Comparison of ENCODE assay signal across 29 cellular contexts in the genomic region with DNA sequence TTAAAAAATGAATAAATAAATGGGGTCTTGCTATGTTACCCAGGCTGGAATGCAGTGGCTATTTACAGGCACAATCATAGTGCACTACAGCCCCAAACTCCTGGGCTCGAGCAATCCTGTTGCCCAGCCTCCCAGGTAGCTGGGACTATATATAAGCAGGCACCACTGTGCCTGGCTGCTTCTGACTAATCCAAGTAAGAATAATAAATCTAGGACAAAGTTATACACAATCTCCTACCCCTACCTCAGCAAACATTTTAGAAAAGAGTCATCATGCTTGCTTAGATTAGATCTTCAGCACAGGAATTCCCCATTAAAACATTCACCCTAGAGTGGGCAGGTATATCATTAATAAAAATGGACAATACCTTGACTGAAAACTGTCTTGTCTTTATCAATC.
DNase-seq lines count a peak whose midpoint lies in the region; ATAC-seq and TF ChIP-seq lines count a peak whose summit lies in the region.
"Had no signal": no experiment of that assay in that cellular context is flagged by ENCODE, and none has a peak within 500 bp of the region (broad histone marks: within the 10 kb centered on the region; RNA-seq: fewer than 3 reads in every experiment).

No MANE protein-coding gene starts in this region.

- H3K18ac ChIP-seq in trophoblast cell (ENCODE audit: low read length) = no peak overlapping the region

- H3K4me2 ChIP-seq in trophoblast cell (ENCODE audit: low read length) (no peak overlapping the region), MM.1S (ENCODE audit: low read depth, low read length) (no peak overlapping the region)
- H3K4me2 ChIP-seq: BLaER1 had no signal

- H3K4me1 ChIP-seq in Panc1 (ENCODE audit: control insufficient read depth, insufficient read depth, low read length) = no peaks in the 10 kb centered on the region; the same call in 1 of the 2 replicates
- H3K4me1 ChIP-seq in trophoblast cell (ENCODE audit: control insufficient read depth in 1 of 2, insufficient read depth in 2 of 2, low read length in 2 of 2) = no peaks in the 10 kb centered on the region
- no peaks in the 10 kb centered on the region for H3K4me1 ChIP-seq in MM.1S (ENCODE audit: low read length)
- H3K4me1 ChIP-seq: BLaER1, thyroid gland had no signal

- H3K9ac ChIP-seq in trophoblast cell (ENCODE audit: low read length) = no peak overlapping the region
- no peak overlapping the region for H3K9ac ChIP-seq in MM.1S (ENCODE audit: low read length)
- H3K9ac ChIP-seq: BLaER1 had no signal

- H3K27ac ChIP-seq in Panc1 (ENCODE audit: low read length) = no peak overlapping the region
- H3K27ac ChIP-seq in trophoblast cell (ENCODE audit: low read depth, low read length) = no peak overlapping the region
- H3K27ac ChIP-seq in MM.1S (ENCODE audit: low read length) = no peak overlapping the region
- H3K27ac ChIP-seq: adrenal gland, BLaER1, brain microvascular endothelial cell, neutrophil, thyroid gland had no signal

- no peak overlapping the region for H3K27ac Mint-ChIP-seq in activated CD4-positive, alpha-beta T cell treated with anti-CD3 and anti-CD28 coated beads for 36 hours
- H3K27ac Mint-ChIP-seq: activated CD8-positive, alpha-beta T cell treated with anti-CD3 and anti-CD28 coated beads for 36 hours; activated naive CD4-positive, alpha-beta T cell treated with anti-CD3 and anti-CD28 coated beads for 36 hours; activated T-helper 1 cell treated with anti-CD3 and anti-CD28 coated beads, Interleukin-12 subunit alpha, Interleukin-12 subunit beta, Interleukin-2, Interleukin-4 antibody, amounts not matched to agents 30 ng/mL and 10 ng/mL and 1 ng/mL, durations not matched to agents 14 hours and 24 hours and 36 hours; stimulated activated naive CD8-positive, alpha-beta T cell treated with anti-CD3 and anti-CD28 coated beads, Interleukin-15, amount 100 ng/mL, for 72 hours had no signal

- no peaks in the 10 kb centered on the region for H3K79me1 ChIP-seq in trophoblast cell (ENCODE audit: low read length)

- no peak overlapping the region for H2AK5ac ChIP-seq in trophoblast cell (ENCODE audit: low read length)

- no peaks in the 10 kb centered on the region for H3K9me3 Mint-ChIP-seq in activated CD4-positive, alpha-beta T cell treated with anti-CD3 and anti-CD28 coated beads for 36 hours (ENCODE audit: low read depth)
- H3K9me3 Mint-ChIP-seq: activated CD8-positive, alpha-beta T cell treated with anti-CD3 and anti-CD28 coated beads for 36 hours; activated naive CD4-positive, alpha-beta T cell treated with anti-CD3 and anti-CD28 coated beads for 36 hours; activated T-helper 1 cell treated with anti-CD3 and anti-CD28 coated beads, Interleukin-12 subunit alpha, Interleukin-12 subunit beta, Interleukin-2, Interleukin-4 antibody, amounts not matched to agents 30 ng/mL and 10 ng/mL and 1 ng/mL, durations not matched to agents 14 hours and 24 hours and 36 hours; stimulated activated naive CD8-positive, alpha-beta T cell treated with anti-CD3 and anti-CD28 coated beads, Interleukin-15, amount 100 ng/mL, for 72 hours had no signal

- BruUV-seq in Panc1 (replicated peaks; lab: Mats Ljungman, UMichigan) = no TSS peak

- in situ Hi-C loops in Panc1 (cut with HindIII; ENCODE audit: low pct_unique_long_range_greater_than_20kb, low sequenced_read_pairs) = no loop called here

- H4K8ac ChIP-seq in trophoblast cell (ENCODE audit: low read depth, low read length) = no peak overlapping the region

- H2BK120ac ChIP-seq in trophoblast cell (ENCODE audit: insufficient read depth, low read length, poor library complexity) = no peak overlapping the region

- no peak overlapping the region for H3K4ac ChIP-seq in trophoblast cell (ENCODE audit: low read depth, low read length)

- H2AFZ ChIP-seq in trophoblast cell (ENCODE audit: insufficient read depth, low read length, poor library complexity) = no peak overlapping the region
- H2AFZ ChIP-seq in MM.1S (ENCODE audit: low read length) = no peak overlapping the region

- no peaks in the 10 kb centered on the region for H3K27me3 ChIP-seq in Panc1 (ENCODE audit: control insufficient read depth, insufficient read depth, low read length)
- no peaks in the 10 kb centered on the region for H3K27me3 ChIP-seq in trophoblast cell (ENCODE audit: insufficient read depth, low read length)
- H3K27me3 ChIP-seq in MM.1S (replicated peaks; ENCODE audit: insufficient read depth, low read length) = no peaks in the 10 kb centered on the region
- H3K27me3 ChIP-seq: adrenal gland, BLaER1, brain microvascular endothelial cell, neutrophil, thyroid gland had no signal

- TF ChIP-seq CTCF in Panc1 (IDR thresholded peaks at IDR 0.05) (no peak), epithelial cell of proximal tubule (conservative IDR thresholded peaks at IDR 0.05; ENCODE audit: low read depth, low read length) (no peak), MM.1S (IDR thresholded peaks at IDR 0.05; ENCODE audit: low read length) (no peak)

- CTCF ChIA-PET in Panc1 (lab: Charles Lee) = no interaction called here
- CTCF ChIA-PET in activated CD4-positive, alpha-beta T cell treated with anti-CD3 and anti-CD28 coated beads for 36 hours (lab: Charles Lee) = no interaction called here

- no peaks in the 10 kb centered on the region for H3F3A ChIP-seq in MM.1S (ENCODE audit: insufficient read depth, low read length)

- no CpG with 5 or more reads among the region's 1 CpG for WGBS in trophoblast cell (ENCODE audit: extremely low coverage, insufficient coverage, insufficient read length)

- H4K91ac ChIP-seq in trophoblast cell (ENCODE audit: low read depth, low read length) = no peak overlapping the region

- H3K79me2 ChIP-seq in trophoblast cell (ENCODE audit: control insufficient read depth, insufficient read depth, low read length, poor library complexity) = no peaks in the 10 kb centered on the region
- H3K79me2 ChIP-seq in MM.1S (ENCODE audit: low read length) = no peaks in the 10 kb centered on the region

- H3K36me3 ChIP-seq in Panc1 (ENCODE audit: control insufficient read depth, insufficient read depth, low read length) = peaks cover 34% of the 10 kb centered on the region
- H3K36me3 ChIP-seq in trophoblast cell (ENCODE audit: control insufficient read depth in 1 of 2, insufficient read depth in 2 of 2, low read length in 2 of 2) = peaks cover 0 to 4% of the 10 kb centered on the region in 2 experiments
- peaks cover 6% of the 10 kb centered on the region; the same call in 1 of the 2 replicates for H3K36me3 ChIP-seq in MM.1S (replicated peaks; ENCODE audit: insufficient read depth, low read length)
- H3K36me3 ChIP-seq: thyroid gland had no signal

- no peaks in the 10 kb centered on the region for H3K9me2 ChIP-seq in MM.1S (replicated peaks; ENCODE audit: insufficient read depth, low read length)

- H3K4me3 ChIP-seq in Panc1 (ENCODE audit: low read depth in 2 of 2, low read length in 2 of 2) (no peak overlapping the region), epithelial cell of proximal tubule (ENCODE audit: low read depth, low read length) (no peak overlapping the region), trophoblast cell (ENCODE audit: low read depth, low read length) (no peak overlapping the region), MM.1S (ENCODE audit: low read length) (no peak overlapping the region)
- H3K4me3 ChIP-seq: adrenal gland, BLaER1, thyroid gland had no signal

- peaks cover 9% of the 10 kb centered on the region for H3K36me3 Mint-ChIP-seq in activated CD4-positive, alpha-beta T cell treated with anti-CD3 and anti-CD28 coated beads for 36 hours (ENCODE audit: low read depth)

- no peak overlapping the region for H2BK5ac ChIP-seq in trophoblast cell (ENCODE audit: low read depth, low read length, poor library complexity)

- intact Hi-C loops in Panc1 (cut with micrococcal nuclease; ENCODE audit: unreplicated experiment) = loop anchor here (10.0 kb wide), 1 partner anchor 286 kb away; no protein-coding TSS in a partner anchor
- intact Hi-C loops in activated CD4-positive, alpha-beta T cell treated with anti-CD3 and anti-CD28 coated beads for 36 hours (cut with DNase I, micrococcal nuclease) = no loop called here

- POLR2A ChIA-PET in Panc1 (lab: Charles Lee) = interaction anchor here (0.6 kb wide), 1 partner anchor 12 kb away, joined by 9 read pairs; no protein-coding TSS in a partner anchor
- POLR2A ChIA-PET in activated CD4-positive, alpha-beta T cell treated with anti-CD3 and anti-CD28 coated beads for 36 hours (lab: Charles Lee) = no interaction called here

- no peaks in the 10 kb centered on the region for H4K20me1 ChIP-seq in MM.1S (ENCODE audit: insufficient read depth, low read length)
- H4K20me1 ChIP-seq: BLaER1 had no signal

- H3K14ac ChIP-seq in trophoblast cell (ENCODE audit: low read length) = no peak overlapping the region

- no peaks in the 10 kb centered on the region for H3K27me3 Mint-ChIP-seq in activated CD4-positive, alpha-beta T cell treated with anti-CD3 and anti-CD28 coated beads for 36 hours
- H3K27me3 Mint-ChIP-seq: activated CD8-positive, alpha-beta T cell treated with anti-CD3 and anti-CD28 coated beads for 36 hours; stimulated activated naive CD8-positive, alpha-beta T cell treated with anti-CD3 and anti-CD28 coated beads, Interleukin-15, amount 100 ng/mL, for 72 hours had no signal

- no peak overlapping the region for H3K23ac ChIP-seq in trophoblast cell (ENCODE audit: low read length)

- no peaks in the 10 kb centered on the region for H3K4me1 Mint-ChIP-seq in activated CD4-positive, alpha-beta T cell treated with anti-CD3 and anti-CD28 coated beads for 36 hours
- H3K4me1 Mint-ChIP-seq: stimulated activated naive CD8-positive, alpha-beta T cell treated with anti-CD3 and anti-CD28 coated beads, Interleukin-15, amount 100 ng/mL, for 72 hours had no signal

- H3K4me3 Mint-ChIP-seq in activated CD4-positive, alpha-beta T cell treated with anti-CD3 and anti-CD28 coated beads for 36 hours = no peak overlapping the region
- H3K4me3 Mint-ChIP-seq: activated CD8-positive, alpha-beta T cell treated with anti-CD3 and anti-CD28 coated beads for 36 hours; activated naive CD4-positive, alpha-beta T cell treated with anti-CD3 and anti-CD28 coated beads for 36 hours; activated T-helper 1 cell treated with anti-CD3 and anti-CD28 coated beads, Interleukin-12 subunit alpha, Interleukin-12 subunit beta, Interleukin-2, Interleukin-4 antibody, amounts not matched to agents 30 ng/mL and 10 ng/mL and 1 ng/mL, durations not matched to agents 14 hours and 24 hours and 36 hours; stimulated activated naive CD8-positive, alpha-beta T cell treated with anti-CD3 and anti-CD28 coated beads, Interleukin-15, amount 100 ng/mL, for 72 hours had no signal

- H4K12ac ChIP-seq in trophoblast cell (ENCODE audit: low read depth, low read length) = no peak overlapping the region

- no peaks in the 10 kb centered on the region for H3K9me3 ChIP-seq in Panc1 (ENCODE audit: control insufficient read depth, insufficient read depth, low read depth, low read length)
- no peaks in the 10 kb centered on the region for H3K9me3 ChIP-seq in trophoblast cell (ENCODE audit: insufficient read depth, low read depth, low read length)
- no peaks in the 10 kb centered on the region for H3K9me3 ChIP-seq in MM.1S (replicated peaks; ENCODE audit: insufficient read depth, low read length)
- H3K9me3 ChIP-seq: adrenal gland, BLaER1, neutrophil, thyroid gland had no signal

- no peak overlapping the region for H2BK12ac ChIP-seq in trophoblast cell (ENCODE audit: low read length)

- ATAC-seq in GM18907 (IDR thresholded peaks at IDR 0.05; ENCODE audit: unreplicated experiment) (peak; percentile 50), Panc1 (peak; percentile 85)
- ATAC-seq in activated CD4-positive, alpha-beta T cell treated with anti-CD3 and anti-CD28 coated beads for 36 hours = no peak
- ATAC-seq: activated CD8-positive, alpha-beta T cell treated with anti-CD3 and anti-CD28 coated beads for 36 hours; HepG2; left cardiac atrium; sciatic nerve; stimulated activated naive CD8-positive, alpha-beta T cell treated with anti-CD3 and anti-CD28 coated beads, Interleukin-15, amount 100 ng/mL, for 72 hours had no signal

- DNase-seq in Panc1 (ENCODE audit: low read depth, low spot score) = no peak
- DNase-seq in epithelial cell of proximal tubule (ENCODE audit: low read depth) = peak; percentile 29
- peak; percentile 21 to 68 for DNase-seq in trophoblast cell
- no peak for DNase-seq in MM.1S
- DNase-seq in activated CD4-positive, alpha-beta T cell treated with anti-CD3 and anti-CD28 coated beads for 36 hours = no peak
- DNase-seq in mucosa of gallbladder (ENCODE audit: low spot score) = no peak
- DNase-seq: activated CD8-positive, alpha-beta memory T cell treated with anti-CD3 and anti-CD28 coated beads, Interleukin-2, amount 50 U/mL, for 48 hours; activated CD8-positive, alpha-beta T cell treated with anti-CD3 and anti-CD28 coated beads for 36 hours; activated naive CD4-positive, alpha-beta T cell treated with anti-CD3 and anti-CD28 coated beads for 36 hours; adrenal gland; brain microvascular endothelial cell; erythroblast; Karpas-422; left cardiac atrium; mesendoderm; NCI-H146; NCI-H2107; NCI-H345; NCI-H69; SHP77 treated with DMSO at 0.1 percent for 48 hours; stimulated activated CD8-positive, alpha-beta memory T cell treated with anti-CD3 and anti-CD28 coated beads, Interleukin-4, amount 100 ng/mL, for 48 hours; stimulated activated naive CD8-positive, alpha-beta T cell treated with anti-CD3 and anti-CD28 coated beads, Interleukin-15, amount 100 ng/mL, for 72 hours; thyroid gland had no signal

Comparison
In these comparisons a context has a peak if more than half of its experiments do, and no peak if none do; other contexts are left out.
1. DNase-seq: peak in epithelial cell of proximal tubule (single experiment) and trophoblast cell (2 of 2); none in Panc1 (single experiment), MM.1S (single experiment), activated CD4-positive, alpha-beta T cell treated with anti-CD3 and anti-CD28 coated beads for 36 hours (single experiment) and mucosa of gallbladder (single experiment).